In genomic region chr10:113058175-113058961, GRCh38 we compare ENCODE assay signal across 9 cellular contexts.
A peak's percentile ranks its signal among the peaks of the same experiment; 100 is the strongest.
DNase-seq lines count a peak whose midpoint lies in the region; ATAC-seq and TF ChIP-seq lines count a peak whose summit lies in the region.
"Had no signal": no experiment of that assay in that cellular context is flagged by ENCODE, and none has a peak within 500 bp of the region (broad histone marks: within the 10 kb centered on the region; RNA-seq: fewer than 3 reads in every experiment).

No MANE protein-coding gene starts in this region.

- 35 to 44% (median 39%) methylated on average over 15 of the region's 15 CpGs for WGBS in stomach, 5 donors

- H3K9me3 ChIP-seq in right atrium auricular region (no peaks in the 10 kb centered on the region), stomach (no peaks in the 10 kb centered on the region)

- no peak for TF ChIP-seq EP300 in stomach (IDR thresholded peaks at IDR 0.05)

- H3K4me1 ChIP-seq in right atrium auricular region, result peaks cover 0 to 65% of the 10 kb centered on the region in 2 donors
- peaks cover 54 to 97% (median 75%) of the 10 kb centered on the region in 4 donors for H3K4me1 ChIP-seq in stomach

- H3K4me3 ChIP-seq in right atrium auricular region, result no peak overlapping the region
- H3K4me3 ChIP-seq in stomach, result peak overlapping the region in 3 of 4 donors; percentile 2 to 25 (median 11)

- H3K9me3 Mint-ChIP-seq in HFFc6, result no peaks in the 10 kb centered on the region
- no peaks in the 10 kb centered on the region for H3K9me3 Mint-ChIP-seq in T-cell
- no peaks in the 10 kb centered on the region for H3K9me3 Mint-ChIP-seq in stimulated activated memory B cell treated with anti-CD40 and anti-IgM and Interleukin-4, amounts not matched to agents 10 μg/mL and 1 μg/mL and 100 μg/mL, for 72 hours
- no peaks in the 10 kb centered on the region for H3K9me3 Mint-ChIP-seq in activated CD4-positive, alpha-beta memory T cell treated with anti-CD3 and anti-CD28 coated beads, Interleukin-2, amount 10 ng/mL, durations not matched to agents 7 days and 5 days

- no peak for TF ChIP-seq POLR2A in stomach (IDR thresholded peaks at IDR 0.05)

- intact Hi-C loops in stomach (cut with DNase I; ENCODE audit: low total_unique reads), result no loop called here

- no peak overlapping the region for H3K27ac Mint-ChIP-seq in HFFc6
- no peak overlapping the region for H3K27ac Mint-ChIP-seq in T-cell
- no peak overlapping the region for H3K27ac Mint-ChIP-seq in stimulated activated memory B cell treated with anti-CD40 and anti-IgM and Interleukin-4, amounts not matched to agents 10 μg/mL and 1 μg/mL and 100 μg/mL, for 72 hours
- H3K27ac Mint-ChIP-seq in activated CD4-positive, alpha-beta memory T cell treated with anti-CD3 and anti-CD28 coated beads, Interleukin-2, amount 10 ng/mL, durations not matched to agents 7 days and 5 days, result no peak overlapping the region

- no peak overlapping the region for H3K4me3 Mint-ChIP-seq in HFFc6
- no peak overlapping the region for H3K4me3 Mint-ChIP-seq in T-cell
- no peak overlapping the region for H3K4me3 Mint-ChIP-seq in stimulated activated memory B cell treated with anti-CD40 and anti-IgM and Interleukin-4, amounts not matched to agents 10 μg/mL and 1 μg/mL and 100 μg/mL, for 72 hours
- no peak overlapping the region for H3K4me3 Mint-ChIP-seq in activated CD4-positive, alpha-beta memory T cell treated with anti-CD3 and anti-CD28 coated beads, Interleukin-2, amount 10 ng/mL, durations not matched to agents 7 days and 5 days

- H3K27me3 ChIP-seq in right atrium auricular region (no peaks in the 10 kb centered on the region), stomach (no peaks in the 10 kb centered on the region)

- H3K27ac ChIP-seq in right atrium auricular region (peak overlapping the region; percentile 74 to 77), stomach (peak overlapping the region; percentile 65 to 82 (median 81))

- DNase-seq in HFFc6 (peak; percentile 50), SW480 (ENCODE audit: low spot score) (peak; percentile 46), right atrium auricular region (ENCODE audit: low spot score) (no peak), stomach (no peak), T-cell (no peak)
- DNase-seq in activated CD4-positive, alpha-beta memory T cell treated with anti-CD3 and anti-CD28 coated beads, Interleukin-2, amount 10 ng/mL, durations not matched to agents 7 days and 5 days, result no peak
- DNase-seq: effector CD8-positive, alpha-beta T cell had no signal

- H3K36me3 Mint-ChIP-seq in HFFc6 (ENCODE audit: low read depth) (peaks cover 19% of the 10 kb centered on the region), T-cell (no peaks in the 10 kb centered on the region)
- H3K36me3 Mint-ChIP-seq in stimulated activated memory B cell treated with anti-CD40 and anti-IgM and Interleukin-4, amounts not matched to agents 10 μg/mL and 1 μg/mL and 100 μg/mL, for 72 hours, result no peaks in the 10 kb centered on the region
- no peaks in the 10 kb centered on the region for H3K36me3 Mint-ChIP-seq in activated CD4-positive, alpha-beta memory T cell treated with anti-CD3 and anti-CD28 coated beads, Interleukin-2, amount 10 ng/mL, durations not matched to agents 7 days and 5 days (ENCODE audit: low read depth)

- H3K4me1 Mint-ChIP-seq in HFFc6 (ENCODE audit: low read depth), result peaks cover 17% of the 10 kb centered on the region
- peaks cover 0 to 2% (median 0%) of the 10 kb centered on the region in 3 donors for H3K4me1 Mint-ChIP-seq in T-cell
- no peaks in the 10 kb centered on the region for H3K4me1 Mint-ChIP-seq in stimulated activated memory B cell treated with anti-CD40 and anti-IgM and Interleukin-4, amounts not matched to agents 10 μg/mL and 1 μg/mL and 100 μg/mL, for 72 hours
- no peaks in the 10 kb centered on the region for H3K4me1 Mint-ChIP-seq in activated CD4-positive, alpha-beta memory T cell treated with anti-CD3 and anti-CD28 coated beads, Interleukin-2, amount 10 ng/mL, durations not matched to agents 7 days and 5 days

- CTCF ChIA-PET in T-cell (lab: Charles Lee), result no interaction called here
- CTCF ChIA-PET in activated CD4-positive, alpha-beta memory T cell treated with anti-CD3 and anti-CD28 coated beads, Interleukin-2, amount 10 ng/mL, durations not matched to agents 7 days and 5 days (lab: Charles Lee), result no interaction called here

- no peak for TF ChIP-seq CTCF in HFFc6 (IDR thresholded peaks at IDR 0.05)
- TF ChIP-seq CTCF in right atrium auricular region (IDR thresholded peaks at IDR 0.05), result no peak
- TF ChIP-seq CTCF in stomach (IDR thresholded peaks at IDR 0.05), result no peak

- ATAC-seq in T-cell (replicated peaks in 1 of 4) (no peak), GM18909 (IDR thresholded peaks at IDR 0.05; ENCODE audit: poor library complexity, unreplicated experiment) (no peak)
- no peak for ATAC-seq in stimulated activated memory B cell treated with anti-CD40 and anti-IgM and Interleukin-4, amounts not matched to agents 10 μg/mL and 1 μg/mL and 100 μg/mL, for 72 hours

- H3K27me3 Mint-ChIP-seq in HFFc6 (ENCODE audit: insufficient read depth), result peaks cover 1% of the 10 kb centered on the region; the same call in 1 of the 2 replicates
- no peaks in the 10 kb centered on the region for H3K27me3 Mint-ChIP-seq in T-cell
- peaks cover 13% of the 10 kb centered on the region for H3K27me3 Mint-ChIP-seq in stimulated activated memory B cell treated with anti-CD40 and anti-IgM and Interleukin-4, amounts not matched to agents 10 μg/mL and 1 μg/mL and 100 μg/mL, for 72 hours
- H3K27me3 Mint-ChIP-seq in activated CD4-positive, alpha-beta memory T cell treated with anti-CD3 and anti-CD28 coated beads, Interleukin-2, amount 10 ng/mL, durations not matched to agents 7 days and 5 days, result peaks cover 6% of the 10 kb centered on the region

- POLR2A ChIA-PET in T-cell (lab: Charles Lee), result no interaction called here
- POLR2A ChIA-PET in activated CD4-positive, alpha-beta memory T cell treated with anti-CD3 and anti-CD28 coated beads, Interleukin-2, amount 10 ng/mL, durations not matched to agents 7 days and 5 days (lab: Charles Lee), result no interaction called here

- no peaks in the 10 kb centered on the region for H3K36me3 ChIP-seq in right atrium auricular region
- H3K36me3 ChIP-seq in stomach, result no peaks in the 10 kb centered on the region

Comparison
In these comparisons a context has a peak if more than half of its experiments do, and no peak if none do; other contexts are left out.
1. DNase-seq: peak in HFFc6 (single experiment) and SW480 (single experiment); none in right atrium auricular region (single experiment), stomach (single experiment), T-cell (0 of 34) and activated CD4-positive, alpha-beta memory T cell treated with anti-CD3 and anti-CD28 coated beads, Interleukin-2, amount 10 ng/mL, durations not matched to agents 7 days and 5 days (single experiment).
2. H3K4me3 ChIP-seq: peak in stomach (3 of 4); none in right atrium auricular region (0 of 2).